Comparison of ENCODE assay signal across 8 cellular contexts in genomic region chr6:123415844-123416468, GRCh38.
DNase-seq lines count a peak whose midpoint lies in the region; ATAC-seq and TF ChIP-seq lines count a peak whose summit lies in the region.

No MANE protein-coding gene starts in this region.

- ATAC-seq in GM19397 (IDR thresholded peaks at IDR 0.05; ENCODE audit: unreplicated experiment): peak; percentile 88
- peak; percentile 93 for ATAC-seq in HG03354 (IDR thresholded peaks at IDR 0.05; ENCODE audit: poor library complexity, severe bottlenecking, unreplicated experiment)
- ATAC-seq in esophagus mucosa: no peak

- DNase-seq in DMS79 (lab: John Stamatoyannopoulos, UW) (peak; percentile 50), NCI-H2227 (lab: John Stamatoyannopoulos, UW; ENCODE audit: unreplicated experiment) (peak; percentile 66), globus pallidus (ENCODE audit: low spot score) (peak; percentile 57), progenitor cell of endocrine pancreas (ENCODE audit: low spot score, unreplicated experiment) (peak; percentile 17)
- DNase-seq in activated CD4-positive, alpha-beta T cell treated with anti-CD3 and anti-CD28 coated beads, Interleukin-2, amount 50 U/mL, for 48 hours: peak; percentile 21 to 47

- no peaks in the 10 kb centered on the region for H3K36me3 Mint-ChIP-seq in progenitor cell of endocrine pancreas (ENCODE audit: insufficient read depth)

- H3K27ac Mint-ChIP-seq in progenitor cell of endocrine pancreas: no peak overlapping the region

- H3K9me3 Mint-ChIP-seq in progenitor cell of endocrine pancreas (ENCODE audit: low read depth): no peaks in the 10 kb centered on the region

- no peak overlapping the region for H3K4me3 Mint-ChIP-seq in progenitor cell of endocrine pancreas (ENCODE audit: low read depth)

- H3K4me1 Mint-ChIP-seq in progenitor cell of endocrine pancreas (ENCODE audit: low read depth): no peaks in the 10 kb centered on the region

- H3K27me3 Mint-ChIP-seq in progenitor cell of endocrine pancreas: peaks cover 5% of the 10 kb centered on the region

- TF ChIP-seq CTCF in progenitor cell of endocrine pancreas (IDR thresholded peaks at IDR 0.05; ENCODE audit: unreplicated experiment): peak; percentile 91
